Comparison of ENCODE assay signal across 8 cellular contexts in genomic region chr1:56576880-56577858, GRCh38. TPM values are rescaled to one million over a fixed set of nuclear protein-coding genes. Genes with fewer than 3 reads are reported as not detected.
A peak's percentile ranks its signal among the peaks of the same experiment; 100 is the strongest.
DNase-seq lines count a peak whose midpoint lies in the region; ATAC-seq, FAIRE-seq and TF ChIP-seq lines count a peak whose summit lies in the region.

No MANE protein-coding gene starts in this region.

- H3K9me3 ChIP-seq in vagina, result no peaks in the 10 kb centered on the region

- no peak for ATAC-seq in GM18873 (IDR thresholded peaks at IDR 0.05; ENCODE audit: low FRiP score, unreplicated experiment)

- no peak for FAIRE-seq in D721Med (lab: Jason Lieb, UNC)

- intact Hi-C loops in vagina (cut with DNase I), result loop anchor here (10.0 kb wide), 1 partner anchor 122 kb away; no protein-coding TSS in a partner anchor

- H3K4me1 ChIP-seq in vagina, result peaks cover 32% of the 10 kb centered on the region

- H3K36me3 Mint-ChIP-seq in activated CD4-positive, alpha-beta memory T cell treated with anti-CD3 and anti-CD28 coated beads, Interleukin-2, amount 10 ng/mL, durations not matched to agents 7 days and 5 days (ENCODE audit: low read depth), result no peaks in the 10 kb centered on the region

- H3K4me1 Mint-ChIP-seq in activated CD4-positive, alpha-beta memory T cell treated with anti-CD3 and anti-CD28 coated beads, Interleukin-2, amount 10 ng/mL, durations not matched to agents 7 days and 5 days, result peaks cover 6% of the 10 kb centered on the region

- no peaks in the 10 kb centered on the region for H3K36me3 ChIP-seq in vagina

- H3K9me3 Mint-ChIP-seq in activated CD4-positive, alpha-beta memory T cell treated with anti-CD3 and anti-CD28 coated beads, Interleukin-2, amount 10 ng/mL, durations not matched to agents 7 days and 5 days, result no peaks in the 10 kb centered on the region

- TF ChIP-seq CTCF in D721Med (IDR thresholded peaks at IDR 0.05; ENCODE audit: insufficient read depth, missing control alignments) (peak; percentile 32), LNCAP (IDR thresholded peaks at IDR 0.05) (peak; percentile 32; the same call in 1 of the 2 replicates), choroid plexus epithelial cell (conservative IDR thresholded peaks at IDR 0.05; ENCODE audit: low read depth, low read length) (peak; percentile 60), vagina (IDR thresholded peaks at IDR 0.05) (peak in 2 of 3 experiments; percentile 27 to 35)

- no peak for TF ChIP-seq POLR2A in vagina (IDR thresholded peaks at IDR 0.05)

- no peak overlapping the region for H3K27ac Mint-ChIP-seq in activated CD4-positive, alpha-beta memory T cell treated with anti-CD3 and anti-CD28 coated beads, Interleukin-2, amount 10 ng/mL, durations not matched to agents 7 days and 5 days

- CTCF ChIA-PET in activated CD4-positive, alpha-beta memory T cell treated with anti-CD3 and anti-CD28 coated beads, Interleukin-2, amount 10 ng/mL, durations not matched to agents 7 days and 5 days (lab: Charles Lee), result interaction anchor here (1.2 to 2.6 kb wide), 2 partner anchors 8 to 12 kb away, joined by 3 to 7 read pairs; no protein-coding TSS in a partner anchor

- peak overlapping the region; percentile 97 for H3K27ac ChIP-seq in vagina

- POLR2A ChIA-PET in activated CD4-positive, alpha-beta memory T cell treated with anti-CD3 and anti-CD28 coated beads, Interleukin-2, amount 10 ng/mL, durations not matched to agents 7 days and 5 days (lab: Charles Lee), result no interaction called here

- DNase-seq in D721Med (ENCODE audit: insufficient read length, low spot score) (no peak), choroid plexus epithelial cell (ENCODE audit: low read depth) (peak; percentile 60), lung microvascular endothelial cell (ENCODE audit: low read depth in 2 of 2) (peak; percentile 37 to 62), vagina (ENCODE audit: extremely low spot score in 2 of 2) (no peak), NCI-H345 (lab: John Stamatoyannopoulos, UW) (no peak)
- DNase-seq in activated CD4-positive, alpha-beta memory T cell treated with anti-CD3 and anti-CD28 coated beads, Interleukin-2, amount 10 ng/mL, durations not matched to agents 7 days and 5 days, result no peak

- H3K4me3 ChIP-seq in choroid plexus epithelial cell (ENCODE audit: low read depth, low read length) (peak overlapping the region; percentile 78), vagina (peak overlapping the region; percentile 79 to 90)

- no peaks in the 10 kb centered on the region for H3K27me3 ChIP-seq in vagina

- no peak overlapping the region for H3K4me3 Mint-ChIP-seq in activated CD4-positive, alpha-beta memory T cell treated with anti-CD3 and anti-CD28 coated beads, Interleukin-2, amount 10 ng/mL, durations not matched to agents 7 days and 5 days

- H3K27me3 Mint-ChIP-seq in activated CD4-positive, alpha-beta memory T cell treated with anti-CD3 and anti-CD28 coated beads, Interleukin-2, amount 10 ng/mL, durations not matched to agents 7 days and 5 days, result peaks cover 45% of the 10 kb centered on the region

RNA-seq across cellular contexts. Expression of gene PLPP3, which starts 2.2 kb away (rescaled TPM):
- total RNA-seq in lung microvascular endothelial cell, result 21.1 and 58.1 TPM in 2 replicates
- total RNA-seq in vagina, result 236 TPM
- not detected for total RNA-seq in activated CD4-positive, alpha-beta memory T cell treated with anti-CD3 and anti-CD28 coated beads, Interleukin-2, amount 10 ng/mL, durations not matched to agents 7 days and 5 days

Comparison
In these comparisons a context has a peak if more than half of its experiments do, and no peak if none do; other contexts are left out.
1. DNase-seq: peak in choroid plexus epithelial cell (single experiment) and lung microvascular endothelial cell (2 of 2); none in D721Med (single experiment), vagina (0 of 2), NCI-H345 (single experiment) and activated CD4-positive, alpha-beta memory T cell treated with anti-CD3 and anti-CD28 coated beads, Interleukin-2, amount 10 ng/mL, durations not matched to agents 7 days and 5 days (single experiment).
2. RNA of gene PLPP3, which starts 2.2 kb away (total RNA-seq): 236 TPM in vagina (single experiment) and 21.1 to 58.1 TPM in lung microvascular endothelial cell; not detected in activated CD4-positive, alpha-beta memory T cell treated with anti-CD3 and anti-CD28 coated beads, Interleukin-2, amount 10 ng/mL, durations not matched to agents 7 days and 5 days; every median in the first group is over 10 times any median in the second.
3. Peak in every context shown above with its lines, with median percentiles within 50 percentile points of each other: CTCF ChIP-seq.